In the genomic region with DNA sequence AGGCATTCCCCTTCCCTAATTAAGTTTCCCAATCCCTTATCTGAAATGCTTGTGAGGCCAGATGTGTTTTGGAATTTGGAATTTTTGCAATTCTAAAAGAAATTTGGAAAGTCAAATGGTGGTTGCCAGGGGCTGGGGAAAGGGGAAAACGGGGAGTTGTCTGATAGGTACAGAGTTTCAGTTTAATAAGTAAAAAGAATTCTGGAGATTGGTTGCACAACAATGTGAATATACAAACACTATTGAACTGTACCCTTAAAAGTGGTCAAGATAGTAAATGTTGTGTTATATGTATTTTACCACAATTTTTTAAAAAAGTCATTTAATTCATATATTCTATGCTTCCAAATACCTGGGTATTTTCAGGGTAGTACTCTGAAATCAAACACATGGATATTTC, we compare ENCODE assay signal across 1 cellular context.
TF ChIP-seq lines count a peak whose summit lies in the region.

No MANE protein-coding gene starts in this region.

TF ChIP-seq in IMR-90, 13 proteins besides CTCF, POLR2A, EP300 and RAD21 (continued from another document):
- TF ChIP-seq, protein P1, sequence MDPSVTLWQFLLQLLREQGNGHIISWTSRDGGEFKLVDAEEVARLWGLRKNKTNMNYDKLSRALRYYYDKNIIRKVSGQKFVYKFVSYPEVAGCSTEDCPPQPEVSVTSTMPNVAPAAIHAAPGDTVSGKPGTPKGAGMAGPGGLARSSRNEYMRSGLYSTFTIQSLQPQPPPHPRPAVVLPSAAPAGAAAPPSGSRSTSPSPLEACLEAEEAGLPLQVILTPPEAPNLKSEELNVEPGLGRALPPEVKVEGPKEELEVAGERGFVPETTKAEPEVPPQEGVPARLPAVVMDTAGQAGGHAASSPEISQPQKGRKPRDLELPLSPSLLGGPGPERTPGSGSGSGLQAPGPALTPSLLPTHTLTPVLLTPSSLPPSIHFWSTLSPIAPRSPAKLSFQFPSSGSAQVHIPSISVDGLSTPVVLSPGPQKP (IDR thresholded peaks at IDR 0.05; ENCODE audit: borderline replicate concordance, low read depth, low read length): no peak
